ENCODE assay signal across 13 cellular contexts in the genomic region with DNA sequence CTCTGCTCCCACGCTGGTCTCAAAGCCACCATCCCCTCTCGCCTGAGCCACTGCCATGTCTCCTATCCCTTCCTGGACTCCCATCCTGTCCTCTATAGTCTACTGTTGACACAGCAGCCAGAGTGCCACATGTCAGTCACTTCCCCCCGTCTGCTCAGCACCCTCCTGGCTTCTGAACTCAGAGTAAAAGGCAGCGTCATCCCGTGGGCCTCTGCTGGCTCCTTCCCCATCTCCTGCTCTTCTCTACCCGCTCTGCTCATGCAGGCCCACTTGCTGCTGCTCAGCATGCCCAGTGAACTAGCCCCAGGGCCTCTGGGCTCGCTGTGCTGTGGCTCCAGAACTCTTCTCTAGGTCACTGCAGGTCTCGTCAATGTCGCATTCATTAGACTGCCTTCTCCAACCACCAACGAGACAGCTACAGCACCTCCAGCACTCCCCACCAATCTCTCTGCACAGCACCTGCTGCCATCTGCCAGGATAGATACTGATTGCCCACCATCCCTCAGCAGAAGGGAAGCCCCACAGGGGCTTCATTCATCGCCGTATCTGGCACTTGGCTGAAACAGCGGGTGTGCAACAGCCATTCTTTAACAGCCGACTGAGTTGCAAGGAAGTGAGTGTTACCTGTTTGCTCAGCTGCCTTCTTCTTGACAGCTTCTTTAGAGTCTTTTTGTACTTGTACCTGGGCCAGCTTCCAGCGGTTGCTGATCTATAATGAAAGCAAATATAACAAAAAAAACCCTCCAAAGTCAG. TPM values are rescaled to one million over a fixed set of nuclear protein-coding genes. Genes with fewer than 3 reads are reported as not detected.
DNase-seq lines count a peak whose midpoint lies in the region; TF ChIP-seq lines count a peak whose summit lies in the region.
"Had no signal": no experiment of that assay in that cellular context is flagged by ENCODE, and none has a peak within 500 bp of the region (broad histone marks: within the 10 kb centered on the region; RNA-seq: fewer than 3 reads in every experiment).

No MANE protein-coding gene starts in this region.

- H3K27ac Mint-ChIP-seq in IgD-negative memory B cell = peak overlapping the region in 2 of 3 donors; percentile 61 to 95

- no peaks in the 10 kb centered on the region for H3K9me3 Mint-ChIP-seq in IgD-negative memory B cell

- H3K36me3 ChIP-seq in H7 (replicated peaks; ENCODE audit: control insufficient read depth, insufficient read depth, low read length) = peaks cover 68% of the 10 kb centered on the region

- H3K4me3 ChIP-seq in H7 (ENCODE audit: insufficient read depth, low read depth, low read length) = no peak overlapping the region
- H3K4me3 ChIP-seq: ascending aorta, skin epidermis had no signal

- TF ChIP-seq CTCF in C4-2B (conservative IDR thresholded peaks at IDR 0.05) = no peak

- DNase-seq in NCI-H774 (lab: John Stamatoyannopoulos, UW) (peak; percentile 18), NCI-H748 (lab: John Stamatoyannopoulos, UW; ENCODE audit: unreplicated experiment) (no peak), 8988T (no peak), D341Med (ENCODE audit: low spot score) (no peak), H7 (no peak)
- DNase-seq: hypothalamus had no signal

- no peaks in the 10 kb centered on the region for H3K27me3 Mint-ChIP-seq in IgD-negative memory B cell

- peaks cover 0 to 12% (median 11%) of the 10 kb centered on the region in 3 donors for H3K4me1 Mint-ChIP-seq in IgD-negative memory B cell

- no peaks in the 10 kb centered on the region for H3K36me3 Mint-ChIP-seq in IgD-negative memory B cell

- H3K27ac ChIP-seq in C4-2B (peak overlapping the region; percentile 61), cingulate gyrus (ENCODE audit: low read depth, low read length) (peak overlapping the region; percentile 72)
- H3K27ac ChIP-seq: ascending aorta, skin epidermis had no signal

- no peaks in the 10 kb centered on the region for H3K27me3 ChIP-seq in H7 (ENCODE audit: control insufficient read depth, insufficient read depth, low read length)
- H3K27me3 ChIP-seq: ascending aorta had no signal

- no peak overlapping the region for H3K4me3 Mint-ChIP-seq in IgD-negative memory B cell

RNA-seq across cellular contexts. Expression of a gene that starts 11.8 kb away (rescaled TPM):
- polyA plus RNA-seq in IgD-negative memory B cell = 93.4 TPM
- 110 and 111 TPM in 2 replicates for total RNA-seq in H7 (2014; rRNA removed; shearing (Covaris generic))

RNA-seq across cellular contexts. Expression of a gene that starts 24.6 kb away (rescaled TPM):
- not detected for polyA plus RNA-seq in IgD-negative memory B cell
- 0.17 and 0.63 TPM in 2 replicates for total RNA-seq in H7 (2014; rRNA removed; shearing (Covaris generic))
- total RNA-seq: ascending aorta, mucosa of gallbladder, SK-MEL-5 had no signal

RNA-seq across cellular contexts. Expression of a gene that starts 28.0 kb away (rescaled TPM):
- 42.2 TPM for polyA plus RNA-seq in IgD-negative memory B cell
- total RNA-seq in H7 (2014; rRNA removed; shearing (Covaris generic)) = 124 and 141 TPM in 2 replicates

RNA-seq across cellular contexts. Expression of a gene that starts 59.2 kb away (rescaled TPM):
- 59.2 TPM for polyA plus RNA-seq in IgD-negative memory B cell
- total RNA-seq in H7 (2014; rRNA removed; shearing (Covaris generic)) = 91.4 and 96.7 TPM in 2 replicates
